3 cellular contexts compared by ENCODE assay signal in the genomic region with DNA sequence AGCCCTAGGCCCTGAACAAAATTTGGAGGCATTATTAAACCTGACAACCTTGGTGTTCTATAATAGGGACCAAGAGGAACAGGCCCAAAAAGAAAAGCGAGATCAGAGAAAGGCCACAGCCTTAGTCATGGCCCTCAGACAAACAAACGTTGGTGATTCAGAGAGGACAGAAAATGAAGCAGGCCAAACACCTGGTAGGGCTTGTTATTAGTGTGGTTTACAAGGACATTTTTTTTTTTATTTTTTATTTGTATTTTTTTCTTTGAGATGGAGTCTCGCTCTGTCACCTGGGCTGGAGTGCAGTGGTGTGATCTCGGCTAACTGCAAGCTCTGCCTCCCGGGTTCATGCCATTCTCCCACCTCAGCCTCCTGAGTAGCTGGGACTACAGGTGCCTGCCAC. TPM values are rescaled to one million over a fixed set of nuclear protein-coding genes. Genes with fewer than 3 reads are reported as not detected.
"Had no signal": no experiment of that assay in that cellular context is flagged by ENCODE, and none has a peak within 500 bp of the region (broad histone marks: within the 10 kb centered on the region; RNA-seq: fewer than 3 reads in every experiment).

No MANE protein-coding gene starts in this region.

RNA-seq across cellular contexts. Expression of a gene that starts 10.8 kb away (rescaled TPM):
- total RNA-seq: NCI-H460, SK-MEL-5, T-cell had no signal
